In genomic region chr5:173452506-173452905, GRCh38 we compare ENCODE assay signal across 27 cellular contexts.
DNase-seq lines count a peak whose midpoint lies in the region; ATAC-seq, FAIRE-seq and TF ChIP-seq lines count a peak whose summit lies in the region.
"Had no signal": no experiment of that assay in that cellular context is flagged by ENCODE, and none has a peak within 500 bp of the region (broad histone marks: within the 10 kb centered on the region; RNA-seq: fewer than 3 reads in every experiment).

No MANE protein-coding gene starts in this region.

- DNase-seq in right atrium auricular region (ENCODE audit: low spot score) (no peak), Right ventricle myocardium inferior (ENCODE audit: missing footprints) (no peak), PC-9 (no peak), fibroblast of villous mesenchyme (ENCODE audit: low read depth) (peak; percentile 16), spleen (no peak), H54 (ENCODE audit: insufficient read length, low spot score) (no peak), GM13977 (ENCODE audit: low spot score) (no peak)
- DNase-seq: activated CD4-positive, CD25-positive, alpha-beta regulatory T cell treated with anti-CD3 and anti-CD28 coated beads, Interleukin-2, amount 50 U/mL, for 72 hours; activated CD8-positive, alpha-beta memory T cell treated with anti-CD3 and anti-CD28 coated beads for 24 hours; activated naive CD4-positive, alpha-beta T cell treated with anti-CD3 and anti-CD28 coated beads, Interleukin-2, amount 10 ng/mL, durations not matched to agents 7 days and 5 days; activated T-cell treated with anti-CD3 and anti-CD28 coated beads, Interleukin-2, amount 50 U/mL, for 48 hours; cerebellar nuclear complex; effector memory CD8-positive, alpha-beta T cell; esophagus squamous epithelium; naive B cell; NCI-H1694 treated with DMSO at 0.1 percent for 48 hours; NCI-H774; occipital lobe; stimulated activated CD4-positive, alpha-beta T cell treated with anti-CD3 and anti-CD28 coated beads, Interleukin-2, amount 100 ng/mL, for 48 hours; stimulated activated naive CD4-positive, alpha-beta T cell treated with Interleukin-2 at 50 U/mL for 16 hours; T1000 had no signal

- no peak for ATAC-seq in Right ventricle myocardium inferior
- no peak for ATAC-seq in GM18505 (IDR thresholded peaks at IDR 0.05; ENCODE audit: unreplicated experiment)
- ATAC-seq: effector memory CD8-positive, alpha-beta T cell; HepG2; Panc1; SK-N-SH treated with all-trans-retinoic acid at 6 μM for 48 hours had no signal

- peaks cover 62% of the 10 kb centered on the region for H3F3A ChIP-seq in PC-9 (ENCODE audit: insufficient read depth, low read depth)

- BruUV-seq in PC-9 (replicated peaks; lab: Mats Ljungman, UMichigan), result no TSS peak

- no peaks in the 10 kb centered on the region for H3K9me2 ChIP-seq in PC-9 (ENCODE audit: insufficient read depth)

- H3K4me3 ChIP-seq in right atrium auricular region, result no peak overlapping the region
- no peak overlapping the region for H3K4me3 ChIP-seq in PC-9
- no peak overlapping the region for H3K4me3 ChIP-seq in fibroblast of villous mesenchyme (ENCODE audit: low read depth, low read length)
- no peak overlapping the region for H3K4me3 ChIP-seq in spleen
- H3K4me3 ChIP-seq: esophagus squamous epithelium had no signal

- CTCF ChIA-PET in PC-9 (lab: Charles Lee), result no interaction called here

- in situ Hi-C loops in GM13977 (cut with MboI; ENCODE audit: low pct_unique_long_range_greater_than_20kb, low sequenced_read_pairs, unreplicated experiment), result no loop called here

- FAIRE-seq in H54 (lab: Jason Lieb, UNC), result no peak
- FAIRE-seq: HepG2, islet of Langerhans had no signal

- TF ChIP-seq CTCF in right atrium auricular region (IDR thresholded peaks at IDR 0.05) (no peak), PC-9 (conservative IDR thresholded peaks at IDR 0.05) (no peak), fibroblast of villous mesenchyme (IDR thresholded peaks at IDR 0.05; ENCODE audit: insufficient read depth, low read depth, low read length) (no peak), spleen (IDR thresholded peaks at IDR 0.05 in 8 of 11, conservative IDR thresholded peaks at IDR 0.05 in 3 of 11) (no peak), GM13977 (IDR thresholded peaks at IDR 0.05; ENCODE audit: extremely low read depth, insufficient read depth, missing control alignments) (no peak)

- no peaks in the 10 kb centered on the region for H4K20me1 ChIP-seq in PC-9 (ENCODE audit: insufficient read depth)

- peak overlapping the region; percentile 61 for H3K4me2 ChIP-seq in PC-9

- POLR2A ChIA-PET in PC-9 (lab: Charles Lee; ENCODE audit: unreplicated experiment), result interaction anchor here (0.6 kb wide), 1 partner anchor 58 kb away, joined by 3 read pairs; no protein-coding TSS in a partner anchor

- H2AFZ ChIP-seq in PC-9, result no peak overlapping the region

- no peaks in the 10 kb centered on the region for H3K79me2 ChIP-seq in PC-9 (ENCODE audit: low read depth)

- WGBS in spleen, 5 donors, result 74 to 93% (median 85%) methylated on average over 4 of the region's 4 CpGs

- H3K9me3 ChIP-seq in right atrium auricular region (no peaks in the 10 kb centered on the region), PC-9 (ENCODE audit: insufficient read depth, low read depth) (no peaks in the 10 kb centered on the region), spleen (no peaks in the 10 kb centered on the region)
- H3K9me3 ChIP-seq: esophagus squamous epithelium had no signal

- peak overlapping the region; percentile 80 to 92 for H3K27ac ChIP-seq in right atrium auricular region
- H3K27ac ChIP-seq in PC-9, result peak overlapping the region; percentile 100
- peak overlapping the region in 6 of 8 donors; percentile 24 to 64 (median 58) for H3K27ac ChIP-seq in spleen
- H3K27ac ChIP-seq: C4-2B, esophagus squamous epithelium had no signal

- no peaks in the 10 kb centered on the region for H3K36me3 ChIP-seq in right atrium auricular region
- H3K36me3 ChIP-seq in PC-9 (ENCODE audit: low read depth), result no peaks in the 10 kb centered on the region
- H3K36me3 ChIP-seq in spleen, result no peaks in the 10 kb centered on the region
- H3K36me3 ChIP-seq: esophagus squamous epithelium had no signal

- H3K27me3 ChIP-seq in right atrium auricular region (no peaks in the 10 kb centered on the region), PC-9 (ENCODE audit: insufficient read depth, low read depth) (no peaks in the 10 kb centered on the region), spleen (replicated peaks in 1 of 7) (peaks cover 0 to 4% (median 0%) of the 10 kb centered on the region in 7 donors)
- H3K27me3 ChIP-seq: esophagus squamous epithelium had no signal

- intact Hi-C loops in Right ventricle myocardium inferior (cut with DNase I), result loop anchor here (5.0 kb wide), 2 partner anchors 85 to 120 kb away; no protein-coding TSS in a partner anchor
- intact Hi-C loops in PC-9 (cut with micrococcal nuclease; ENCODE audit: unreplicated experiment), result loop anchor here (1.0 kb wide), 1 partner anchor 123 kb away; no protein-coding TSS in a partner anchor
- intact Hi-C loops in spleen (cut with DNase I; ENCODE audit: low total_unique reads), result no loop called here

- H3K4me1 ChIP-seq in right atrium auricular region (peaks cover 0 to 41% of the 10 kb centered on the region in 2 donors), PC-9 (replicated peaks; ENCODE audit: insufficient read depth) (peaks cover 70% of the 10 kb centered on the region), spleen (peaks cover 0 to 15% (median 8%) of the 10 kb centered on the region in 6 donors)

- no peak for TF ChIP-seq POLR2A in spleen (IDR thresholded peaks at IDR 0.05)
- TF ChIP-seq POLR2A in GM18505 (IDR thresholded peaks at IDR 0.05; ENCODE audit: borderline replicate concordance, extremely low read depth, insufficient read depth, insufficient read length), result no peak
- no peak for TF ChIP-seq POLR2A in H54 (IDR thresholded peaks at IDR 0.05; ENCODE audit: low read depth, low read length)
